Comparison of ENCODE assay signal across 2 cellular contexts in the genomic region with DNA sequence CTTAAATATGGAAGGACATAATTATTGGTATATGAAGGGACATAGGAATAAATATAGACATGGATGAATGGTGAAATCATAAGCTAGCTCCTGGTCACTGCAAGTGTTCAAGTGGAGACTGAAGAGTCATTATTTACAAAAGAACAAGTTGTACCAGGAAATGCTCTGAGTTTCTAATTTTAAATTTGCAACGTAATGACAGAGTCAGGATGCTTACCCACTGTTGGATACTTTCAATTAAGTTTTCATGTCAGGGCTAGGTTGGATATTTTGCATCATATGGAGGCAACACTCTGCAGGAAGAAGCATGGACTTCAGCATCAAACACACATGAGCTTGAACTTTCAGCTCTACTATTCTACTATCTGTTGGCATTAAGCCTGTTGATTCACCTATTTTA.
TF ChIP-seq lines count a peak whose summit lies in the region.

No MANE protein-coding gene starts in this region.

TF ChIP-seq in liver, 16 proteins besides CTCF, POLR2A, EP300 and RAD21 (continued from another document):
- TF ChIP-seq, protein P1, sequence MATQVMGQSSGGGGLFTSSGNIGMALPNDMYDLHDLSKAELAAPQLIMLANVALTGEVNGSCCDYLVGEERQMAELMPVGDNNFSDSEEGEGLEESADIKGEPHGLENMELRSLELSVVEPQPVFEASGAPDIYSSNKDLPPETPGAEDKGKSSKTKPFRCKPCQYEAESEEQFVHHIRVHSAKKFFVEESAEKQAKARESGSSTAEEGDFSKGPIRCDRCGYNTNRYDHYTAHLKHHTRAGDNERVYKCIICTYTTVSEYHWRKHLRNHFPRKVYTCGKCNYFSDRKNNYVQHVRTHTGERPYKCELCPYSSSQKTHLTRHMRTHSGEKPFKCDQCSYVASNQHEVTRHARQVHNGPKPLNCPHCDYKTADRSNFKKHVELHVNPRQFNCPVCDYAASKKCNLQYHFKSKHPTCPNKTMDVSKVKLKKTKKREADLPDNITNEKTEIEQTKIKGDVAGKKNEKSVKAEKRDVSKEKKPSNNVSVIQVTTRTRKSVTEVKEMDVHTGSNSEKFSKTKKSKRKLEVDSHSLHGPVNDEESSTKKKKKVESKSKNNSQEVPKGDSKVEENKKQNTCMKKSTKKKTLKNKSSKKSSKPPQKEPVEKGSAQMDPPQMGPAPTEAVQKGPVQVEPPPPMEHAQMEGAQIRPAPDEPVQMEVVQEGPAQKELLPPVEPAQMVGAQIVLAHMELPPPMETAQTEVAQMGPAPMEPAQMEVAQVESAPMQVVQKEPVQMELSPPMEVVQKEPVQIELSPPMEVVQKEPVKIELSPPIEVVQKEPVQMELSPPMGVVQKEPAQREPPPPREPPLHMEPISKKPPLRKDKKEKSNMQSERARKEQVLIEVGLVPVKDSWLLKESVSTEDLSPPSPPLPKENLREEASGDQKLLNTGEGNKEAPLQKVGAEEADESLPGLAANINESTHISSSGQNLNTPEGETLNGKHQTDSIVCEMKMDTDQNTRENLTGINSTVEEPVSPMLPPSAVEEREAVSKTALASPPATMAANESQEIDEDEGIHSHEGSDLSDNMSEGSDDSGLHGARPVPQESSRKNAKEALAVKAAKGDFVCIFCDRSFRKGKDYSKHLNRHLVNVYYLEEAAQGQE (IDR thresholded peaks at IDR 0.05) = no peak
- no peak for TF ChIP-seq TAF1 (conservative IDR thresholded peaks at IDR 0.05)
- TF ChIP-seq SP1 (IDR thresholded peaks at IDR 0.05) = peak; percentile 16
- TF ChIP-seq, protein P2, sequence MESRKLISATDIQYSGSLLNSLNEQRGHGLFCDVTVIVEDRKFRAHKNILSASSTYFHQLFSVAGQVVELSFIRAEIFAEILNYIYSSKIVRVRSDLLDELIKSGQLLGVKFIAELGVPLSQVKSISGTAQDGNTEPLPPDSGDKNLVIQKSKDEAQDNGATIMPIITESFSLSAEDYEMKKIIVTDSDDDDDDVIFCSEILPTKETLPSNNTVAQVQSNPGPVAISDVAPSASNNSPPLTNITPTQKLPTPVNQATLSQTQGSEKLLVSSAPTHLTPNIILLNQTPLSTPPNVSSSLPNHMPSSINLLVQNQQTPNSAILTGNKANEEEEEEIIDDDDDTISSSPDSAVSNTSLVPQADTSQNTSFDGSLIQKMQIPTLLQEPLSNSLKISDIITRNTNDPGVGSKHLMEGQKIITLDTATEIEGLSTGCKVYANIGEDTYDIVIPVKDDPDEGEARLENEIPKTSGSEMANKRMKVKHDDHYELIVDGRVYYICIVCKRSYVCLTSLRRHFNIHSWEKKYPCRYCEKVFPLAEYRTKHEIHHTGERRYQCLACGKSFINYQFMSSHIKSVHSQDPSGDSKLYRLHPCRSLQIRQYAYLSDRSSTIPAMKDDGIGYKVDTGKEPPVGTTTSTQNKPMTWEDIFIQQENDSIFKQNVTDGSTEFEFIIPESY (IDR thresholded peaks at IDR 0.05) = no peak
- no peak for TF ChIP-seq RXRA (IDR thresholded peaks at IDR 0.05)
- TF ChIP-seq HNF4A (conservative IDR thresholded peaks at IDR 0.05) = peak; percentile 19 to 36
TF ChIP-seq in liver: peak in this region for 3.

TF ChIP-seq in HepG2, 621 proteins besides CTCF, POLR2A, EP300 and RAD21 (continued from another document):
- TF ChIP-seq, protein P3, sequence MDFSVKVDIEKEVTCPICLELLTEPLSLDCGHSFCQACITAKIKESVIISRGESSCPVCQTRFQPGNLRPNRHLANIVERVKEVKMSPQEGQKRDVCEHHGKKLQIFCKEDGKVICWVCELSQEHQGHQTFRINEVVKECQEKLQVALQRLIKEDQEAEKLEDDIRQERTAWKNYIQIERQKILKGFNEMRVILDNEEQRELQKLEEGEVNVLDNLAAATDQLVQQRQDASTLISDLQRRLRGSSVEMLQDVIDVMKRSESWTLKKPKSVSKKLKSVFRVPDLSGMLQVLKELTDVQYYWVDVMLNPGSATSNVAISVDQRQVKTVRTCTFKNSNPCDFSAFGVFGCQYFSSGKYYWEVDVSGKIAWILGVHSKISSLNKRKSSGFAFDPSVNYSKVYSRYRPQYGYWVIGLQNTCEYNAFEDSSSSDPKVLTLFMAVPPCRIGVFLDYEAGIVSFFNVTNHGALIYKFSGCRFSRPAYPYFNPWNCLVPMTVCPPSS (IDR thresholded peaks at IDR 0.05) = no peak
- TF ChIP-seq SALL2 (CRISPR knock-in tag; IDR thresholded peaks at IDR 0.05) (no peak), ZNF510 (CRISPR knock-in tag; IDR thresholded peaks at IDR 0.05; ENCODE audit: low read depth) (no peak), PAF1 (CRISPR knock-in tag; IDR thresholded peaks at IDR 0.05) (no peak), KDM2A (CRISPR knock-in tag; IDR thresholded peaks at IDR 0.05; ENCODE audit: borderline replicate concordance, low read depth) (no peak), GATA4 (IDR thresholded peaks at IDR 0.05; ENCODE audit: borderline replicate concordance, low read depth) (no peak), XRCC5 (optimal IDR thresholded peaks at IDR 0.05; ENCODE audit: low read length) (no peak), NR2C2 (CRISPR knock-in tag; IDR thresholded peaks at IDR 0.05; ENCODE audit: borderline replicate concordance) (no peak), KAT8 (CRISPR knock-in tag; IDR thresholded peaks at IDR 0.05) (no peak), YEATS4 (CRISPR knock-in tag; IDR thresholded peaks at IDR 0.05; ENCODE audit: borderline replicate concordance) (no peak), ZNF160 (CRISPR knock-in tag; IDR thresholded peaks at IDR 0.05) (no peak), KLF12 (CRISPR knock-in tag; IDR thresholded peaks at IDR 0.05; ENCODE audit: borderline replicate concordance) (no peak), POLR2AphosphoS2 (IDR thresholded peaks at IDR 0.05; ENCODE audit: low read depth, low read length) (no peak), ZNF292 (CRISPR knock-in tag; IDR thresholded peaks at IDR 0.05; ENCODE audit: borderline replicate concordance, low read depth) (no peak), MED1 (CRISPR knock-in tag; IDR thresholded peaks at IDR 0.05) (no peak)
